In genomic region chr11:3165152-3165705, GRCh38 we compare ENCODE assay signal across 8 cellular contexts. TPM values are rescaled to one million over a fixed set of nuclear protein-coding genes. Genes with fewer than 3 reads are reported as not detected.
A peak's percentile ranks its signal among the peaks of the same experiment; 100 is the strongest.
DNase-seq lines count a peak whose midpoint lies in the region; ATAC-seq and TF ChIP-seq lines count a peak whose summit lies in the region.

Gene OSBPL5, minus strand, starts transcription at chr11:3165310. Its CDS starts 36,162 bp downstream, at chr11:3129148.

- H3K9me3 ChIP-seq in esophagus squamous epithelium (no peaks in the 10 kb centered on the region), mucosa of descending colon (no peaks in the 10 kb centered on the region)

- no peaks in the 10 kb centered on the region for H3K9me3 Mint-ChIP-seq in activated T-helper 17 cell treated with anti-CD3 and anti-CD28 coated beads, Interleukin-2, amount 50 U/mL, for 72 hours

- 2 to 4% methylated on average over 4 to 5 of the region's 63 CpGs for WGBS in esophagus squamous epithelium, 2 donors

- H3K4me1 ChIP-seq in esophagus squamous epithelium (peaks cover 31 to 81% (median 45%) of the 10 kb centered on the region in 3 donors), mucosa of descending colon (ENCODE audit: low read depth) (peaks cover 28% of the 10 kb centered on the region)

- peak within 1 kb of the TSS; percentile 80 to 93 (median 84) for H3K27ac ChIP-seq in esophagus squamous epithelium

- H3K4me1 Mint-ChIP-seq in activated T-helper 17 cell treated with anti-CD3 and anti-CD28 coated beads, Interleukin-2, amount 50 U/mL, for 72 hours = peaks cover 10% of the 10 kb centered on the region

- H3K4me3 ChIP-seq in esophagus squamous epithelium = peak within 1 kb of the TSS; percentile 67 to 96 (median 81)
- H3K4me3 ChIP-seq in mucosa of descending colon = peak within 1 kb of the TSS; percentile 67

- DNase-seq in G401 (ENCODE audit: low spot score) (peak; percentile 63), NCI-H82 treated with DMSO at 0.1 percent for 48 hours (lab: John Stamatoyannopoulos, UW; ENCODE audit: unreplicated experiment) (peak; percentile 17), esophagus squamous epithelium (lab: John Stamatoyannopoulos, UW) (no peak), mucosa of descending colon (peak; percentile 80 to 87 (median 82)), NCI-H128 (lab: John Stamatoyannopoulos, UW; ENCODE audit: unreplicated experiment) (no peak), GM20000 (ENCODE audit: low spot score) (no peak)
- peak; percentile 30 for DNase-seq in stimulated activated CD8-positive, alpha-beta memory T cell treated with anti-CD3 and anti-CD28 coated beads, Interleukin-7, amount 100 ng/mL, for 24 hours (ENCODE audit: low read depth)

- H3K4me3 Mint-ChIP-seq in activated T-helper 17 cell treated with anti-CD3 and anti-CD28 coated beads, Interleukin-2, amount 50 U/mL, for 72 hours = peak within 1 kb of the TSS; percentile 75

- in situ Hi-C loops in G401 (cut with HindIII; ENCODE audit: low sequenced_read_pairs) = no loop called here

- TF ChIP-seq POLR2A in esophagus squamous epithelium (IDR thresholded peaks at IDR 0.05) = peak in 2 of 4 donors; percentile 43 to 54

- intact Hi-C loops in esophagus squamous epithelium (cut with DNase I) (no loop called here), mucosa of descending colon (cut with DNase I, micrococcal nuclease) (no loop called here)

- H3K27me3 ChIP-seq in esophagus squamous epithelium = peaks cover 0 to 45% (median 0%) of the 10 kb centered on the region in 4 donors

- no peaks in the 10 kb centered on the region for H3K36me3 ChIP-seq in esophagus squamous epithelium
- no peaks in the 10 kb centered on the region for H3K36me3 ChIP-seq in mucosa of descending colon (ENCODE audit: low read depth)

- H3K27me3 Mint-ChIP-seq in activated T-helper 17 cell treated with anti-CD3 and anti-CD28 coated beads, Interleukin-2, amount 50 U/mL, for 72 hours = peaks cover 19% of the 10 kb centered on the region

- TF ChIP-seq CTCF in esophagus squamous epithelium (IDR thresholded peaks at IDR 0.05) (no peak), mucosa of descending colon (IDR thresholded peaks at IDR 0.05) (no peak), GM20000 (IDR thresholded peaks at IDR 0.05; ENCODE audit: extremely low read depth, missing control alignments) (no peak)

- H3K36me3 Mint-ChIP-seq in activated T-helper 17 cell treated with anti-CD3 and anti-CD28 coated beads, Interleukin-2, amount 50 U/mL, for 72 hours (ENCODE audit: low read depth) = no peaks in the 10 kb centered on the region

- peak within 1 kb of the TSS; percentile 38 for H3K27ac Mint-ChIP-seq in activated T-helper 17 cell treated with anti-CD3 and anti-CD28 coated beads, Interleukin-2, amount 50 U/mL, for 72 hours

- peak; percentile 44 for ATAC-seq in activated T-helper 17 cell treated with anti-CD3 and anti-CD28 coated beads, Interleukin-2, amount 50 U/mL, for 72 hours (replicated peaks)
- peak; percentile 77 for ATAC-seq in mucosa of descending colon

RNA-seq across cellular contexts. Expression of gene OSBPL5, which starts in this region (rescaled TPM):
- 13.2 and 16.2 TPM in 2 replicates for total RNA-seq in G401 (2014; rRNA removed; shearing (Covaris generic))
- total RNA-seq in activated T-helper 17 cell treated with anti-CD3 and anti-CD28 coated beads, Interleukin-2, amount 50 U/mL, for 72 hours = 1 to 10 TPM; 3.3 to 5.3 TPM
- total RNA-seq in esophagus squamous epithelium (10 to 100 TPM; 11.9 to 30.9 (median 17.9) TPM), mucosa of descending colon (10 to 100 TPM; 43.6 to 64.1 (median 52.4) TPM)

Comparison
In these comparisons a context has a peak if more than half of its experiments do, and no peak if none do; other contexts are left out.
1. DNase-seq: peak in G401 (single experiment), NCI-H82 treated with DMSO at 0.1 percent for 48 hours (single experiment), mucosa of descending colon (3 of 3) and stimulated activated CD8-positive, alpha-beta memory T cell treated with anti-CD3 and anti-CD28 coated beads, Interleukin-7, amount 100 ng/mL, for 24 hours (single experiment); none in esophagus squamous epithelium (single experiment), NCI-H128 (single experiment) and GM20000 (single experiment).